In the genomic region with DNA sequence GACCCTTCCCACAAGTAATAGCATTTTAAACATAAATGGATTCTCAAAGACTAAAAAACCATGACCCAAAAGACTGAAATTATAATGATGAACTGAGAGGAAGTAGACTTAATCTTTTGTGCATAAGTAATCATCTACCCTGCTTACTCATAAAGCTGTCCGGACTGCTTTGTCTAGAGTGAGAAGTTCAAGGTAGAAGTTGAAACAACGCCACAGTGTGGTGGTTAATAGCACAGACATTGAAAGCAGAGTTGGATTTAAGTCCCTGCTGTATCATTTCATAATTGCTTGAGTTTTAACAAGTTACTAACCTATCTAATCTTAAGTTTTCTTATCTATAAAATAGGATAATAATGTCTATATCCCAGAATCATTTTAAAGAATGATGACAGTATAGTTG, we compare ENCODE assay signal across 10 cellular contexts.
DNase-seq lines count a peak whose midpoint lies in the region; ATAC-seq lines count a peak whose summit lies in the region.
"Had no signal": no experiment of that assay in that cellular context is flagged by ENCODE, and none has a peak within 500 bp of the region (broad histone marks: within the 10 kb centered on the region; RNA-seq: fewer than 3 reads in every experiment).

No MANE protein-coding gene starts in this region.

- DNase-seq in Daoy (ENCODE audit: low read depth), result peak; percentile 22
- DNase-seq in SJCRH30, result peak; percentile 25 to 61
- peak; percentile 2 for DNase-seq in iPS DF 6.9 (ENCODE audit: low read depth, low spot score)
- no peak for DNase-seq in GM19238 (ENCODE audit: insufficient read length, low spot score)
- no peak for DNase-seq in stimulated activated CD4-positive, alpha-beta T cell treated with anti-CD3 and anti-CD28 coated beads, Interleukin-4, amount 100 ng/mL, for 4 hours
- DNase-seq in activated naive CD4-positive, alpha-beta T cell treated with anti-CD3 and anti-CD28 coated beads, Interleukin-2, amount 50 U/mL, for 16 hours, result no peak
- DNase-seq: activated naive CD8-positive, alpha-beta T cell treated with anti-CD3 and anti-CD28 coated beads, Interleukin-2, amount 10 ng/mL, durations not matched to agents 7 days and 5 days had no signal

- ATAC-seq in HG03469 (IDR thresholded peaks at IDR 0.05; ENCODE audit: unreplicated experiment), result peak; percentile 63
- ATAC-seq in GM18873 (IDR thresholded peaks at IDR 0.05; ENCODE audit: low FRiP score, unreplicated experiment), result no peak
- ATAC-seq: HCT116 had no signal

- no peak overlapping the region for H3K27ac ChIP-seq in SJCRH30
- H3K27ac ChIP-seq in iPS DF 6.9 (ENCODE audit: low read length), result no peak overlapping the region

- H3K4me3 ChIP-seq in SJCRH30, result no peak overlapping the region
- H3K4me3 ChIP-seq in iPS DF 6.9 (ENCODE audit: low read length), result no peak overlapping the region

- H3K36me3 ChIP-seq in SJCRH30 (no peaks in the 10 kb centered on the region), iPS DF 6.9 (ENCODE audit: control insufficient read depth, insufficient read depth, low read length) (no peaks in the 10 kb centered on the region)

- H3K27me3 ChIP-seq in SJCRH30 (0 out of 2 replicates have a peak, but pooled peaks cover 2% of the 10 kb centered on the region), iPS DF 6.9 (ENCODE audit: control insufficient read depth, insufficient read depth, low read length) (no peaks in the 10 kb centered on the region)

- H3K9me3 ChIP-seq in SJCRH30 (replicated peaks) (no peaks in the 10 kb centered on the region), iPS DF 6.9 (ENCODE audit: control insufficient read depth, insufficient read depth, low read length) (no peaks in the 10 kb centered on the region)

- WGBS in iPS DF 6.9 (ENCODE audit: insufficient coverage, insufficient read length), result no CpG with 5 or more reads among the region's 2 CpGs

- H3K4me1 ChIP-seq in SJCRH30 (no peaks in the 10 kb centered on the region), iPS DF 6.9 (ENCODE audit: control insufficient read depth, insufficient read depth, low read length) (no peaks in the 10 kb centered on the region)

Comparison
In these comparisons a context has a peak if more than half of its experiments do, and no peak if none do; other contexts are left out.
1. DNase-seq: peak in Daoy (single experiment), SJCRH30 (2 of 2) and iPS DF 6.9 (single experiment); none in GM19238 (single experiment), stimulated activated CD4-positive, alpha-beta T cell treated with anti-CD3 and anti-CD28 coated beads, Interleukin-4, amount 100 ng/mL, for 4 hours (0 of 2) and activated naive CD4-positive, alpha-beta T cell treated with anti-CD3 and anti-CD28 coated beads, Interleukin-2, amount 50 U/mL, for 16 hours (single experiment).